In genomic region chr16:48139517-48139916, GRCh38 we compare ENCODE assay signal across 36 cellular contexts. TPM values are rescaled to one million over a fixed set of nuclear protein-coding genes. Genes with fewer than 3 reads are reported as not detected.
"Had no signal": no experiment of that assay in that cellular context is flagged by ENCODE, and none has a peak within 500 bp of the region (broad histone marks: within the 10 kb centered on the region; RNA-seq: fewer than 3 reads in every experiment).

No MANE protein-coding gene starts in this region.

- H3K4me1 ChIP-seq: SJCRH30 had no signal

- H3K27ac Mint-ChIP-seq: activated CD4-positive, alpha-beta T cell treated with anti-CD3 and anti-CD28 coated beads for 36 hours; activated CD4-positive, alpha-beta T cell treated with anti-CD3 and anti-CD28 coated beads, Interleukin-2, amount 10 ng/mL, durations not matched to agents 7 days and 5 days; activated naive CD4-positive, alpha-beta T cell treated with anti-CD3 and anti-CD28 coated beads for 36 hours; activated naive CD8-positive, alpha-beta T cell; activated naive CD8-positive, alpha-beta T cell treated with anti-CD3 and anti-CD28 coated beads, Interleukin-2, amount 50 U/mL, for 24 hours; activated T-helper 1 cell treated with anti-CD3 and anti-CD28 coated beads, Interleukin-12 subunit alpha, Interleukin-12 subunit beta, Interleukin-2, Interleukin-4 antibody, amounts not matched to agents 30 ng/mL and 10 ng/mL and 1 ng/mL, durations not matched to agents 14 hours and 24 hours and 36 hours had no signal

- H3K4me3 ChIP-seq: SJCRH30, SK-N-MC had no signal

- ATAC-seq: activated CD4-positive, alpha-beta T cell treated with anti-CD3 and anti-CD28 coated beads for 36 hours; activated CD4-positive, CD25-positive, alpha-beta regulatory T cell treated with anti-CD3 and anti-CD28 coated beads, Interleukin-2, amount 50 U/mL, for 24 hours; activated naive CD8-positive, alpha-beta T cell treated with anti-CD3 and anti-CD28 coated beads, Interleukin-2, amount 50 U/mL, for 24 hours; activated T-cell treated with anti-CD3 and anti-CD28 coated beads, Interleukin-2, amount 50 U/mL, for 4 hours; Panc1 had no signal

- H3K36me3 Mint-ChIP-seq: activated naive CD8-positive, alpha-beta T cell had no signal

- H3K36me3 ChIP-seq: brain microvascular endothelial cell, SJCRH30 had no signal

- H3K9me3 ChIP-seq: SJCRH30 had no signal

- H3K27ac ChIP-seq: brain microvascular endothelial cell, SJCRH30, SK-N-MC had no signal

- DNase-seq: activated CD4-positive, alpha-beta T cell treated with anti-CD3 and anti-CD28 coated beads for 36 hours; activated CD4-positive, alpha-beta T cell treated with anti-CD3 and anti-CD28 coated beads, Interleukin-2, amount 10 ng/mL, durations not matched to agents 7 days and 5 days; activated CD4-positive, alpha-beta T cell treated with anti-CD3 and anti-CD28 coated beads, Interleukin-2, amount 50 U/mL, for 48 hours; activated CD8-positive, alpha-beta memory T cell treated with anti-CD3 and anti-CD28 coated beads, Interleukin-2, amount 50 U/mL, for 4 hours; activated gamma-delta T cell treated with Interleukin-2 at 50 U/mL for 16 hours; activated naive CD4-positive, alpha-beta T cell treated with anti-CD3 and anti-CD28 coated beads for 36 hours; activated naive CD8-positive, alpha-beta T cell treated with anti-CD3 and anti-CD28 coated beads, Interleukin-2, amount 50 U/mL, for 24 hours; activated T-cell treated with anti-CD3 and anti-CD28 coated beads for 4 hours; activated T-cell treated with anti-CD3 and anti-CD28 coated beads, Interleukin-2, amount 50 U/mL, for 4 hours; anterior cingulate cortex; brain microvascular endothelial cell; central memory CD4-positive, alpha-beta T cell; Kasumi-1; KG1; MM.1S; MV-4-11; NCI-H1092; NCI-H1436 treated with DMSO at 0.1 percent for 48 hours; NCI-H1694 treated with DMSO at 0.1 percent for 48 hours; NCI-H2029; NCI-H2171 treated with DMSO at 0.1 percent for 48 hours; NCI-H2227 treated with DMSO at 0.1 percent for 48 hours; NCI-H446; NCI-H510A treated with DMSO at 0.1 percent for 48 hours; NCI-H526 treated with DMSO at 0.1 percent for 48 hours; NCI-H774; SHP77; SJCRH30 had no signal

- H3K4me1 Mint-ChIP-seq: activated CD4-positive, alpha-beta T cell treated with anti-CD3 and anti-CD28 coated beads for 36 hours; activated CD4-positive, alpha-beta T cell treated with anti-CD3 and anti-CD28 coated beads, Interleukin-2, amount 10 ng/mL, durations not matched to agents 7 days and 5 days; activated naive CD8-positive, alpha-beta T cell treated with anti-CD3 and anti-CD28 coated beads, Interleukin-2, amount 50 U/mL, for 24 hours had no signal

- H3K27me3 ChIP-seq: brain microvascular endothelial cell, SJCRH30 had no signal

- H3K4me3 Mint-ChIP-seq: activated CD4-positive, alpha-beta T cell treated with anti-CD3 and anti-CD28 coated beads for 36 hours; activated CD4-positive, alpha-beta T cell treated with anti-CD3 and anti-CD28 coated beads, Interleukin-2, amount 10 ng/mL, durations not matched to agents 7 days and 5 days; activated naive CD4-positive, alpha-beta T cell treated with anti-CD3 and anti-CD28 coated beads for 36 hours; activated naive CD8-positive, alpha-beta T cell; activated naive CD8-positive, alpha-beta T cell treated with anti-CD3 and anti-CD28 coated beads, Interleukin-2, amount 50 U/mL, for 24 hours; activated T-cell treated with anti-CD3 and anti-CD28 coated beads, Interleukin-2, amount 50 U/mL, for 4 hours; activated T-helper 1 cell treated with anti-CD3 and anti-CD28 coated beads, Interleukin-12 subunit alpha, Interleukin-12 subunit beta, Interleukin-2, Interleukin-4 antibody, amounts not matched to agents 30 ng/mL and 10 ng/mL and 1 ng/mL, durations not matched to agents 14 hours and 24 hours and 36 hours had no signal

- FAIRE-seq: TTC549 had no signal

- H3K9me3 Mint-ChIP-seq: activated CD4-positive, alpha-beta T cell treated with anti-CD3 and anti-CD28 coated beads, Interleukin-2, amount 10 ng/mL, durations not matched to agents 7 days and 5 days; activated naive CD4-positive, alpha-beta T cell treated with anti-CD3 and anti-CD28 coated beads for 36 hours; activated naive CD8-positive, alpha-beta T cell treated with anti-CD3 and anti-CD28 coated beads, Interleukin-2, amount 50 U/mL, for 24 hours; activated T-cell treated with anti-CD3 and anti-CD28 coated beads, Interleukin-2, amount 50 U/mL, for 4 hours; activated T-helper 1 cell treated with anti-CD3 and anti-CD28 coated beads, Interleukin-12 subunit alpha, Interleukin-12 subunit beta, Interleukin-2, Interleukin-4 antibody, amounts not matched to agents 30 ng/mL and 10 ng/mL and 1 ng/mL, durations not matched to agents 14 hours and 24 hours and 36 hours had no signal

RNA-seq across cellular contexts. Expression of gene ABCC12, which starts 16.3 kb away (rescaled TPM):
- total RNA-seq: activated CD4-positive, alpha-beta T cell treated with anti-CD3 and anti-CD28 coated beads for 36 hours; activated CD4-positive, alpha-beta T cell treated with anti-CD3 and anti-CD28 coated beads, Interleukin-2, amount 10 ng/mL, durations not matched to agents 7 days and 5 days; activated naive CD4-positive, alpha-beta T cell treated with anti-CD3 and anti-CD28 coated beads for 36 hours; activated T-cell treated with anti-CD3 and anti-CD28 coated beads, Interleukin-2, amount 50 U/mL, for 4 hours; activated T-helper 1 cell treated with anti-CD3 and anti-CD28 coated beads, Interleukin-12 subunit alpha, Interleukin-12 subunit beta, Interleukin-2, Interleukin-4 antibody, amounts not matched to agents 30 ng/mL and 10 ng/mL and 1 ng/mL, durations not matched to agents 14 hours and 24 hours and 36 hours; SJCRH30; T-helper 1 cell treated with Interleukin-12 subunit alpha and Interleukin-12 subunit beta and Interleukin-4 antibody, amounts not matched to agents 30 ng/mL and 1 ng/mL, for 36 hours; T-helper 2 cell treated with Interferon-gamma antibody and Interleukin-4, amounts not matched to agents 100 ng/mL and 5 ng/mL, for 36 hours had no signal
